ENCODE assay signal across 8 cellular contexts in the genomic region with DNA sequence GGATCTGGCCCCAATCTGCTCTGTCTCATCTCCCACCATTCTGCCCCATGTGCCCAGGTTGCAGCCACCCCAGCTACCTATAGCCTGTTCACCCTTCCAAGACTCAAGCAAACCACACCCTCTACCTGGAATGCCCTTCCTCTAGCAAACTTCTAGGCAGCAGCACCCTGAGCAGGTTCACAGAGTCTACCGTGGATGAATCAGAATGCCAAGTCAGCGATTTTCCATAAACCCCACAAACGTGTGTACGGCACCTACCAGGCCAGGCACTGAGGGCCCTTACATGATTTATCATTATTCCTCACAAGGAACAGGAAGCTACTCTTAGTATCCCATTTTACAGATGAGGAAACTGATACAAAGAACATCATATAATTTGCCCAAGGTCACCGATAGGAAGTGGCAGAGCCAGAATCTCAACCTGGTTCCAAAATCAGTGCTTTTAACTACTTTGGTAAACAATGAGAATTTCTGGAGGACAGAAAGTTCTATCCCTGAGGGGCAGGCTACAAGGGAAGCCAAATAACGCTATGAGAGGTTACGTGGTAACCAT.
"Had no signal": no experiment of that assay in that cellular context is flagged by ENCODE, and none has a peak within 500 bp of the region (broad histone marks: within the 10 kb centered on the region; RNA-seq: fewer than 3 reads in every experiment).

No MANE protein-coding gene starts in this region.

- H3K4me3 ChIP-seq: GM23248 had no signal

- H3K4me3 Mint-ChIP-seq: H9 had no signal

- H3K9ac ChIP-seq: GM23248, KMS-11 had no signal

- H3K27ac ChIP-seq: GM23248, KMS-11 had no signal

- H3K4me2 ChIP-seq: KMS-11 had no signal

- H2AFZ ChIP-seq: GM23248 had no signal

- DNase-seq: GM23248, GOT3, H9, HCEC 1CT, KBM-7 had no signal

- FAIRE-seq: H54, HTR-8/SVneo had no signal
